Comparison of ENCODE assay signal across 25 cellular contexts in the genomic region with DNA sequence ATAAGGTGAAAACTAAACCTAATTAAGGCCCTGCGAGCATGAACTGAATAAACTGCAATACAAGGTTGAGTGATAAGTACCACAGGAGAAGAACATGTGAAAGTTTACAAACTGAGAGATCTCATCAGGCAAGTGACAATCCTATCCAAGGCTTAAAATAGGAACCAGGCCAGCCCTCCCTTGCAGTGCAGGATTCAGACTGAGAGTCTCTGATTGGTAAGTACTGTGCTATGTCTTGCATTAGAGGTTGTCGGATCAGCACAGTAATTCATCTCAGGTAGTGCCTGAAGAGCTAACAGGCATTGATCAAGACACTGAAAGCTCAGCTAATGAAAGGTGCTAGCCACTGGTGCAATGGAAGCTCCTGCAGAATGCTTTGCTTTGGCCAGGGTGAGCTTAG.
"Had no signal": no experiment of that assay in that cellular context is flagged by ENCODE, and none has a peak within 500 bp of the region (broad histone marks: within the 10 kb centered on the region; RNA-seq: fewer than 3 reads in every experiment).

No MANE protein-coding gene starts in this region.

- H3K27me3 ChIP-seq: esophagus squamous epithelium, gastrocnemius medialis, neutrophil, ovary, right atrium auricular region, spleen, tibial artery had no signal

- FAIRE-seq: astrocyte, colon had no signal

- H3K36me3 ChIP-seq: esophagus squamous epithelium, gastrocnemius medialis, left ventricle myocardium inferior, neutrophil, ovary, right atrium auricular region, spleen, tibial artery had no signal

- DNase-seq: activated CD4-positive, alpha-beta T cell treated with anti-CD3 and anti-CD28 coated beads for 4 hours; activated CD4-positive, alpha-beta T cell treated with anti-CD3 and anti-CD28 coated beads, Interleukin-2, amount 50 U/mL, for 48 hours; activated CD4-positive, CD25-positive, alpha-beta regulatory T cell; activated CD8-positive, alpha-beta memory T cell treated with anti-CD3 and anti-CD28 coated beads, Interleukin-2, amount 50 U/mL, for 48 hours; activated naive CD4-positive, alpha-beta T cell treated with Interleukin-2 at 50 U/mL for 16 hours; activated naive CD8-positive, alpha-beta T cell treated with anti-CD3 and anti-CD28 coated beads for 36 hours; activated T-cell treated with anti-CD3 and anti-CD28 coated beads, Interleukin-2, amount 50 U/mL, for 4 hours; effector memory CD8-positive, alpha-beta T cell; esophagus squamous epithelium; gastrocnemius medialis; hypothalamus; left ventricle myocardium inferior; midbrain; natural killer cell; ovary; psoas muscle; spleen; stimulated activated CD4-positive, alpha-beta T cell treated with anti-CD3 and anti-CD28 coated beads, Interleukin-4, amount 100 ng/mL, for 24 hours; stimulated activated naive CD4-positive, alpha-beta T cell treated with Interleukin-2 at 50 U/mL for 16 hours; T1000; tibial artery had no signal

- H3K9me3 ChIP-seq: esophagus squamous epithelium, gastrocnemius medialis, left ventricle myocardium inferior, neutrophil, ovary, psoas muscle, right atrium auricular region, spleen, tibial artery had no signal

- H3K27ac ChIP-seq: esophagus squamous epithelium, gastrocnemius medialis, left ventricle myocardium inferior, neutrophil, ovary, psoas muscle, right atrium auricular region, spleen, tibial artery had no signal

- H3K4me1 ChIP-seq: esophagus squamous epithelium, gastrocnemius medialis, left ventricle myocardium inferior, psoas muscle, right atrium auricular region, spleen, tibial artery had no signal

- H3K4me3 ChIP-seq: esophagus squamous epithelium, gastrocnemius medialis, left ventricle myocardium inferior, ovary, psoas muscle, right atrium auricular region, spleen, tibial artery had no signal
